ENCODE assay signal across 7 cellular contexts in the genomic region with DNA sequence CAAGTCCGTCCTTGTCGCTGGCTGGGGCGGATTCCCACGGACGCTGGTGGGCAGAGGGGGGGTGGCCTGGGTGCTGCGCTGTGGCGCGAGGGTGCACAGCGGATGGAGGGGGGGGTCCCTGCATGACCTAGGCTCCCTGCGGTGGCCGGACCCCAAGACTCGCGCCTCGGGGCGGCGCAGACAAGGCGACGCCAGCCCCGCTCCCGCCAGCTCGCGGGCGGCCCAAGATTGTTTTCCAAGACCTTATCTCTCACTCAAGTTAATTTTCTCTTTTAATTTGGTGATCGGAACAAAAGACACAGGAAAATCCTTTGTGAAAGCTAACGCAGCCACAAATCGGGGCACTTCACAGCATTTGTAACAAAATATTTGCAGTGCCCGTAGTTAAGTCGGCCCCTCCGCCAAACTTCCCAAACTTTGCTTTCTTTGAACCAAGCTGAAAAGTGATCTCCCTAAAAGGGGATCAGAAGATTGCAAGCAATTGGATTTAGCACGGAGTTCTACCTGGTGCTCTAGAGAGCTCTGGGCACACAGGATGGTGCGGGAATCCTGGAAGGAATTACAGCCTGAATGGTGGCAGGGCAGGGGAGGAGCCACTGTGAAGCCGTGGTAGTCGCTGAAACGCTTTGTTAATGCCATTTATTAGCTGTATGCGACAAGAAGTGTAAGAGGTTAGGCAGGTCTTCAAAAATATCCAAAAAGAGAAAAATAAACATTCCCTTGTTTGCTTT. TPM values are rescaled to one million over a fixed set of nuclear protein-coding genes. Genes with fewer than 3 reads are reported as not detected.
DNase-seq lines count a peak whose midpoint lies in the region; ATAC-seq and TF ChIP-seq lines count a peak whose summit lies in the region.

No MANE protein-coding gene starts in this region.

- H3K9me3 ChIP-seq in HCT116 (ENCODE audit: control insufficient read depth in 1 of 2, insufficient read depth in 1 of 2, low read depth in 1 of 2, low read length in 2 of 2) (no peaks in the 10 kb centered on the region), SK-N-SH (no peaks in the 10 kb centered on the region), trophoblast cell (ENCODE audit: insufficient read depth, low read depth, low read length) (peaks cover 6% of the 10 kb centered on the region)

- TF ChIP-seq EP300 in SK-N-SH (IDR thresholded peaks at IDR 0.05; ENCODE audit: borderline replicate concordance in 1 of 2, low read depth in 1 of 2, low read length in 1 of 2): no peak

- H3K4me3 ChIP-seq in HCT116 (replicated peaks in 1 of 2; ENCODE audit: low read depth in 1 of 2, low read length in 2 of 2) (peak overlapping the region; percentile 42 to 61), SK-N-SH (ENCODE audit: low read depth in 2 of 2, low read length in 1 of 2) (peak overlapping the region; percentile 63 to 65), fibroblast of the aortic adventitia (ENCODE audit: low read depth, low read length) (peak overlapping the region; percentile 65), trophoblast cell (ENCODE audit: low read depth, low read length) (no peak overlapping the region)

- 19% methylated on average over 33 of the region's 35 CpGs for WGBS in SK-N-SH (ENCODE audit: low lambda C conversion rate)
- no CpG with 5 or more reads among the region's 35 CpGs for WGBS in trophoblast cell (ENCODE audit: extremely low coverage, insufficient coverage, insufficient read length)

- peak overlapping the region; percentile 88 for H3K14ac ChIP-seq in trophoblast cell (ENCODE audit: low read length)

- H3K27me3 ChIP-seq in HCT116 (ENCODE audit: insufficient read depth, low read length): no peaks in the 10 kb centered on the region
- no peaks in the 10 kb centered on the region for H3K27me3 ChIP-seq in SK-N-SH (ENCODE audit: insufficient read depth)
- H3K27me3 ChIP-seq in trophoblast cell (ENCODE audit: insufficient read depth, low read length): no peaks in the 10 kb centered on the region

- RAD21 ChIA-PET in HCT116 (lab: Charles Lee; ENCODE audit: low non-redundant PET in 1 of 2, low total read pairs in 2 of 2, uncharacterized antibody in 2 of 2, unreplicated experiment in 2 of 2): no interaction called here

- H3K36me3 ChIP-seq in HCT116 (ENCODE audit: control insufficient read depth in 1 of 2, insufficient read depth in 2 of 2, low read length in 2 of 2): no peaks in the 10 kb centered on the region
- no peaks in the 10 kb centered on the region for H3K36me3 ChIP-seq in SK-N-SH (replicated peaks in 1 of 2; ENCODE audit: control insufficient read depth in 1 of 2, insufficient read depth in 2 of 2, low read length in 1 of 2)
- H3K36me3 ChIP-seq in trophoblast cell (ENCODE audit: control insufficient read depth in 1 of 2, insufficient read depth in 2 of 2, low read length in 2 of 2): peaks cover 2% of the 10 kb centered on the region in 2 experiments

- H4K91ac ChIP-seq in trophoblast cell (ENCODE audit: low read depth, low read length): peak overlapping the region; percentile 99

- peak overlapping the region; percentile 88 for H3K18ac ChIP-seq in trophoblast cell (ENCODE audit: low read length)

- peak overlapping the region; percentile 99 for H2BK120ac ChIP-seq in trophoblast cell (ENCODE audit: insufficient read depth, low read length, poor library complexity)

- no peak for TF ChIP-seq POLR2A in HCT116 (IDR thresholded peaks at IDR 0.05; ENCODE audit: borderline replicate concordance, extremely low read depth, insufficient read depth, insufficient read length)

- H4K20me1 ChIP-seq in HCT116 (ENCODE audit: insufficient read depth) (no peaks in the 10 kb centered on the region), SK-N-SH (ENCODE audit: insufficient read depth) (peaks cover 1% of the 10 kb centered on the region)

- H4K8ac ChIP-seq in trophoblast cell (ENCODE audit: low read depth, low read length): peak overlapping the region; percentile 90

- H2BK5ac ChIP-seq in trophoblast cell (ENCODE audit: low read depth, low read length, poor library complexity): peak overlapping the region; percentile 98

- peaks cover 17 to 40% of the 10 kb centered on the region in 2 experiments for H3K4me1 ChIP-seq in HCT116 (ENCODE audit: control insufficient read depth in 1 of 2, insufficient read depth in 2 of 2, low read length in 2 of 2)
- H3K4me1 ChIP-seq in SK-N-SH (ENCODE audit: control insufficient read depth in 1 of 2, insufficient read depth in 2 of 2, low read depth in 1 of 2, low read length in 1 of 2): peaks cover 23 to 41% of the 10 kb centered on the region in 2 experiments
- peaks cover 20 to 27% of the 10 kb centered on the region in 2 experiments for H3K4me1 ChIP-seq in trophoblast cell (ENCODE audit: control insufficient read depth in 1 of 2, insufficient read depth in 2 of 2, low read length in 2 of 2)

- intact Hi-C loops in HCT116 (cut with micrococcal nuclease): no loop called here

- in situ Hi-C loops in ACHN (cut with HindIII; ENCODE audit: low pct_ligation_motif_present, low pct_unique_long_range_greater_than_20kb, low sequenced_read_pairs): no loop called here

- POLR2A ChIA-PET in HCT116 (lab: Charles Lee): no interaction called here
- POLR2A ChIA-PET in SK-N-SH (lab: Yijun Ruan, JAX): interaction anchor here (0.6 to 7.4 kb wide), 7 partner anchors 18 to 673 kb away, joined by 3 to 154 read pairs (median 4); no protein-coding TSS in a partner anchor

- H3K79me1 ChIP-seq in trophoblast cell (ENCODE audit: low read length): peaks cover 50% of the 10 kb centered on the region

- CTCF ChIA-PET in HCT116 (lab: Charles Lee): no interaction called here
- CTCF ChIA-PET in SK-N-SH (lab: Yijun Ruan, JAX): interaction anchor here (0.8 to 1.2 kb wide), 3 partner anchors 136 to 1249 kb away, joined by 3 to 4 read pairs (median 4); no protein-coding TSS in a partner anchor

- TF ChIP-seq RAD21 in HCT116 (IDR thresholded peaks at IDR 0.05; ENCODE audit: low read depth): no peak
- no peak for TF ChIP-seq RAD21 in SK-N-SH (IDR thresholded peaks at IDR 0.05; ENCODE audit: low read length)

- ATAC-seq in HCT116 (no peak), HG03159 (IDR thresholded peaks at IDR 0.05; ENCODE audit: unreplicated experiment) (no peak)

- H3K23ac ChIP-seq in trophoblast cell (ENCODE audit: low read length): no peak overlapping the region

- peaks cover 2% of the 10 kb centered on the region for H3K79me2 ChIP-seq in HCT116 (ENCODE audit: insufficient read depth, low read length)
- H3K79me2 ChIP-seq in SK-N-SH (ENCODE audit: insufficient read depth): peaks cover 10% of the 10 kb centered on the region
- H3K79me2 ChIP-seq in trophoblast cell (ENCODE audit: control insufficient read depth, insufficient read depth, low read length, poor library complexity): peaks cover 20% of the 10 kb centered on the region

- no peak for TF ChIP-seq CTCF in HCT116 (IDR thresholded peaks at IDR 0.05 in 2 of 3, conservative IDR thresholded peaks at IDR 0.05 in 1 of 3; ENCODE audit: borderline replicate concordance in 1 of 3, insufficient read depth in 1 of 3, low read depth in 2 of 3, low read length in 2 of 3)
- no peak for TF ChIP-seq CTCF in SK-N-SH (IDR thresholded peaks at IDR 0.05)
- TF ChIP-seq CTCF in fibroblast of the aortic adventitia (IDR thresholded peaks at IDR 0.05; ENCODE audit: insufficient read depth, low read length): no peak

- H4K12ac ChIP-seq in trophoblast cell (ENCODE audit: low read depth, low read length): peak overlapping the region; percentile 58

- peak overlapping the region; percentile 87 for H3K4me2 ChIP-seq in HCT116 (ENCODE audit: low read length)
- peak overlapping the region; percentile 92 for H3K4me2 ChIP-seq in SK-N-SH
- H3K4me2 ChIP-seq in trophoblast cell (ENCODE audit: low read length): peak overlapping the region; percentile 66

- no peak overlapping the region for H2AFZ ChIP-seq in HCT116 (ENCODE audit: low read depth, low read length, poor library complexity, severe bottlenecking)
- peak overlapping the region; percentile 77 for H2AFZ ChIP-seq in SK-N-SH (ENCODE audit: low read depth)
- H2AFZ ChIP-seq in trophoblast cell (ENCODE audit: insufficient read depth, low read length, poor library complexity): peak overlapping the region; percentile 11

- DNase-seq in HCT116 (ENCODE audit: low read depth, low spot score) (no peak), SK-N-SH (peak; percentile 84), fibroblast of the aortic adventitia (ENCODE audit: low read depth) (no peak), trophoblast cell (no peak), NCI-H446 treated with DMSO at 0.1 percent for 48 hours (lab: John Stamatoyannopoulos, UW) (no peak), ACHN (no peak)

- peak overlapping the region; percentile 81 for H2AK5ac ChIP-seq in trophoblast cell (ENCODE audit: low read length)

- H3K9ac ChIP-seq in HCT116 (ENCODE audit: low read length) (peak overlapping the region; percentile 75), SK-N-SH (peak overlapping the region; percentile 79), trophoblast cell (ENCODE audit: low read length) (peak overlapping the region; percentile 59)

- peak overlapping the region; percentile 87 for H3K4ac ChIP-seq in trophoblast cell (ENCODE audit: low read depth, low read length)

- peak overlapping the region; percentile 99 for H2BK12ac ChIP-seq in trophoblast cell (ENCODE audit: low read length)

- peaks cover 46% of the 10 kb centered on the region for H3F3A ChIP-seq in SK-N-SH (replicated peaks; ENCODE audit: insufficient read depth)

- peak overlapping the region; percentile 97 for H3K27ac ChIP-seq in HCT116 (ENCODE audit: low read depth, low read length)
- peak overlapping the region; percentile 97 to 99 for H3K27ac ChIP-seq in SK-N-SH (ENCODE audit: low read depth in 2 of 2, low read length in 1 of 2)
- H3K27ac ChIP-seq in trophoblast cell (ENCODE audit: low read depth, low read length): peak overlapping the region; percentile 99

- BruUV-seq in HCT116 (replicated peaks; lab: Mats Ljungman, UMichigan): no TSS peak

- no peaks in the 10 kb centered on the region for H3K9me2 ChIP-seq in HCT116 (ENCODE audit: insufficient read depth)
- H3K9me2 ChIP-seq in SK-N-SH: no peaks in the 10 kb centered on the region

TF ChIP-seq in HCT116, 20 proteins besides CTCF, POLR2A, EP300 and RAD21 (continues in another document):
- no peak for TF ChIP-seq POLR2AphosphoS5 (IDR thresholded peaks at IDR 0.05; ENCODE audit: low read depth, low read length)
- no peak for TF ChIP-seq SRF (IDR thresholded peaks at IDR 0.05; ENCODE audit: low read depth)

TF ChIP-seq in SK-N-SH, 30 proteins besides CTCF, POLR2A, EP300 and RAD21 (continues in another document):
- TF ChIP-seq CHD2 (IDR thresholded peaks at IDR 0.05; ENCODE audit: low read length, partially characterized antibody) (no peak), FOXJ3 (CRISPR knock-in tag; IDR thresholded peaks at IDR 0.05) (no peak), GATA2 (CRISPR knock-in tag; IDR thresholded peaks at IDR 0.05) (peak; percentile 42), NFIC (IDR thresholded peaks at IDR 0.05; ENCODE audit: borderline replicate concordance) (no peak; the same call in 1 of the 2 replicates), EZH2phosphoT487 (IDR thresholded peaks at IDR 0.05; ENCODE audit: borderline replicate concordance, low read depth) (no peak)

RNA-seq across cellular contexts. Expression of a gene that starts 4.8 kb away (rescaled TPM):
- total RNA-seq in HCT116 (2021; ENCODE audit: unreplicated experiment) (112 TPM), fibroblast of the aortic adventitia (ENCODE audit: low replicate concordance) (109 and 207 TPM in 2 replicates)
- polyA plus RNA-seq in HCT116 (2012): 197 and 259 TPM in 2 replicates
- polyA plus RNA-seq in SK-N-SH (2012; rRNA removed): 385 and 459 TPM in 2 replicates
- 248 and 348 TPM in 2 replicates for polyA plus RNA-seq in SK-N-SH (2012; cell fraction: cytosol; rRNA removed)
- 418 and 472 TPM in 2 replicates for polyA plus RNA-seq in SK-N-SH (2012; cell fraction: nucleus; rRNA removed)
- polyA plus RNA-seq in trophoblast cell (2013): 277 and 280 TPM in 2 replicates
